In the genomic region with DNA sequence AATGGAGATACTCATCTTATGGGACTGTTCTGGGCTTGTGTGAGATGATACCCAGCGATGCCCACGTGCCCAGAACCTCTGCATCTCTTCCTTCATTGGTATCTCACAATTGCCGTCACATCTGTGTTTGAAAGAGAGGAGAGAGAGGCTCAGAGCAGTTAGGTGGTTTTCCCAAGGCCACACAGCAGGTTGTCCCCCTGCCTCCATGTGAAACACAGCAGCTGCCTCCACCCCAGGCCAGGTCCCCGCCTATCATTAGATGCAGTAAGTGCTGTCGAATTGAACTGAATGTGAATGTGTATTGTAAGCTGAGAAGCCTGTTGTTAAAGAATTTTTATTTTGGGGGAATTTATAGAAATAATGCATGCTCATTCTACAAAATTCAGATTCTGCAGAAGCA, we compare ENCODE assay signal across 3 cellular contexts. TPM values are rescaled to one million over a fixed set of nuclear protein-coding genes. Genes with fewer than 3 reads are reported as not detected.
"Had no signal": no experiment of that assay in that cellular context is flagged by ENCODE, and none has a peak within 500 bp of the region (broad histone marks: within the 10 kb centered on the region; RNA-seq: fewer than 3 reads in every experiment).

No MANE protein-coding gene starts in this region.

RNA-seq across cellular contexts. Expression of gene BMP8A, which starts 5.1 kb away (rescaled TPM):
- total RNA-seq: RPMI7951, SJSA1, SK-MEL-5 had no signal
